Comparison of ENCODE assay signal across 18 cellular contexts in the genomic region with DNA sequence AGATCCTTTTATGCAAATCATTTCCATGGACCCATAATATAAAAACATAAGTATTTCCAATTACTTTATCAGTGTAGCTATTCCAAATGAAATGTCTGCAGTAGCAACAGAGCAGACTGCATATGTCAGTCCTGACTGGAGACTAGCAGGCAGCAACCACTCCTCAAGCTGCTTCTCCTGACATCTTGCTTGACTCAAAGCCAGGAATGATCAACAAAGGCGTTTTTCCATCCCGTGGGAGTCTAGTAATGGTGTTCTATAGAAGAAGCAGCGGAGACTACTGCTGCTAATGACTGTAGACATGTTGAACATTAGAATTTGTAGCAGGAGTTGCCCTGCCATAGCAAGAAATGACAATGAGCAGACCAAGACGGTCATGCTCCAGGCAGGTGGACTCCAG.
DNase-seq lines count a peak whose midpoint lies in the region; ATAC-seq, FAIRE-seq and TF ChIP-seq lines count a peak whose summit lies in the region.
"Had no signal": no experiment of that assay in that cellular context is flagged by ENCODE, and none has a peak within 500 bp of the region (broad histone marks: within the 10 kb centered on the region; RNA-seq: fewer than 3 reads in every experiment).

No MANE protein-coding gene starts in this region.

- TF ChIP-seq CTCF in breast epithelium (IDR thresholded peaks at IDR 0.05): no peak

- intact Hi-C loops in breast epithelium (cut with DNase I; ENCODE audit: low total_unique reads): no loop called here

- TF ChIP-seq POLR2A in breast epithelium (IDR thresholded peaks at IDR 0.05): no peak

- H3K9me3 ChIP-seq in breast epithelium: peaks cover 0 to 11% of the 10 kb centered on the region in 2 donors

- peak; percentile 4 for DNase-seq in DMS 273 treated with DMSO at 0.1 percent for 48 hours (lab: John Stamatoyannopoulos, UW)
- peak; percentile 15 for DNase-seq in NCI-H2171 (lab: John Stamatoyannopoulos, UW)
- peak; percentile 72 for DNase-seq in mesenteric fat pad (ENCODE audit: low spot score)
- no peak for DNase-seq in breast epithelium (ENCODE audit: low spot score in 2 of 2)
- no peak for DNase-seq in GM19239 (ENCODE audit: insufficient read length, low spot score)
- DNase-seq: C1 segment of cervical spinal cord; Calu3; CD4-positive, alpha-beta memory T cell; COR-L47; DMS79; EL; GDM1; GM23248; H7; HCEC 1CT had no signal

- H3K4me1 ChIP-seq in breast epithelium: no peaks in the 10 kb centered on the region

- ATAC-seq in GM21360 (IDR thresholded peaks at IDR 0.05; ENCODE audit: unreplicated experiment): no peak

- H3K36me3 ChIP-seq in breast epithelium: no peaks in the 10 kb centered on the region

- H3K4me3 ChIP-seq in breast epithelium: no peak overlapping the region
- H3K4me3 ChIP-seq: GM12878, GM23248 had no signal

- no peak overlapping the region for H3K27ac ChIP-seq in breast epithelium
- H3K27ac ChIP-seq: GM23248 had no signal

- no peak for FAIRE-seq in GM19239 (lab: Jason Lieb, UNC)
- FAIRE-seq: GM12878, H1 had no signal

- no peaks in the 10 kb centered on the region for H3K27me3 ChIP-seq in breast epithelium

Comparison
In these comparisons a context has a peak if more than half of its experiments do, and no peak if none do; other contexts are left out.
1. DNase-seq: peak in DMS 273 treated with DMSO at 0.1 percent for 48 hours (single experiment), NCI-H2171 (single experiment) and mesenteric fat pad (single experiment); none in breast epithelium (0 of 2) and GM19239 (single experiment).